1 cellular context compared by ENCODE assay signal in genomic region chr14:49692895-49693737, GRCh38.
TF ChIP-seq lines count a peak whose summit lies in the region.

Gene KLHDC1 (plus strand): TSS chr14:49693120. CDS start chr14:49693195, 75 bp downstream.

TF ChIP-seq in HEK293, 187 proteins besides CTCF, POLR2A, EP300 and RAD21 (continued from another document):
- TF ChIP-seq SP7 (tag by site-specific recombination; IDR thresholded peaks at IDR 0.05) (peak; percentile 42; the same call in 1 of the 2 replicates), ZNF473 (tag by site-specific recombination; IDR thresholded peaks at IDR 0.05) (no peak), ZNF398 (tag by site-specific recombination; IDR thresholded peaks at IDR 0.05) (peak; percentile 37; the same call in 1 of the 2 replicates), ZNF148 (tag by site-specific recombination; IDR thresholded peaks at IDR 0.05; ENCODE audit: borderline replicate concordance) (no peak), ZNF391 (tag by site-specific recombination; IDR thresholded peaks at IDR 0.05; ENCODE audit: borderline replicate concordance, low read depth) (0 out of 2 replicates have a peak, but pooled peaks have one; percentile 11), ZNF701 (tag by site-specific recombination; IDR thresholded peaks at IDR 0.05) (no peak), OVOL3 (tag by site-specific recombination; IDR thresholded peaks at IDR 0.05) (no peak), ZNF658 (tag by site-specific recombination; IDR thresholded peaks at IDR 0.05) (no peak), ZNF2 (tag by site-specific recombination; IDR thresholded peaks at IDR 0.05) (peak; percentile 69; the same call in 1 of the 2 replicates), ZNF692 (tag by site-specific recombination; IDR thresholded peaks at IDR 0.05) (peak; percentile 39; the same call in 1 of the 2 replicates), ZNF518A (tag by site-specific recombination; conservative IDR thresholded peaks at IDR 0.05; ENCODE audit: low read depth) (no peak), IKZF3 (tag by site-specific recombination; IDR thresholded peaks at IDR 0.05) (no peak), ZBTB20 (tag by site-specific recombination; IDR thresholded peaks at IDR 0.05) (peak; percentile 68; the same call in 1 of the 2 replicates), ZBTB26 (tag by site-specific recombination; optimal IDR thresholded peaks at IDR 0.05) (peak; percentile 90), ZNF501 (tag by site-specific recombination; IDR thresholded peaks at IDR 0.05) (0 out of 2 replicates have a peak, but pooled peaks have one; percentile 46), ZNF335 (tag by site-specific recombination; conservative IDR thresholded peaks at IDR 0.05) (peak; percentile 79), ZSCAN30 (tag by site-specific recombination; IDR thresholded peaks at IDR 0.05) (0 out of 2 replicates have a peak, but pooled peaks have one; percentile 50), ZNF416 (tag by site-specific recombination; IDR thresholded peaks at IDR 0.05) (no peak), ATF2 (tag by site-specific recombination; IDR thresholded peaks at IDR 0.05; ENCODE audit: low read depth) (no peak), ZNF777 (tag by site-specific recombination; IDR thresholded peaks at IDR 0.05; ENCODE audit: borderline replicate concordance) (peak; percentile 74; the same call in 1 of the 2 replicates), ZBTB6 (tag by site-specific recombination; IDR thresholded peaks at IDR 0.05) (no peak), PRDM4 (tag by site-specific recombination; IDR thresholded peaks at IDR 0.05) (0 out of 2 replicates have a peak, but pooled peaks have one; percentile 58), ZSCAN5A (tag by site-specific recombination; IDR thresholded peaks at IDR 0.05) (0 out of 2 replicates have a peak, but pooled peaks have one; percentile 50), ZXDB (tag by site-specific recombination; IDR thresholded peaks at IDR 0.05) (peak; percentile 62; the same call in 1 of the 2 replicates), ZNF670 (tag by site-specific recombination; IDR thresholded peaks at IDR 0.05; ENCODE audit: low read depth) (no peak), ZNF544 (tag by site-specific recombination; IDR thresholded peaks at IDR 0.05) (no peak), YY1 (tag by site-specific recombination; IDR thresholded peaks at IDR 0.05) (peak; percentile 79), GLI4 (tag by site-specific recombination; IDR thresholded peaks at IDR 0.05) (0 out of 2 replicates have a peak, but pooled peaks have one; percentile 71), PATZ1 (tag by site-specific recombination; IDR thresholded peaks at IDR 0.05) (peak; percentile 57), ZFHX2 (tag by site-specific recombination; conservative IDR thresholded peaks at IDR 0.05) (peak; percentile 42; the same call in 1 of the 2 replicates)
TF ChIP-seq in HEK293: peak in this region for 31.
